In genomic region chr16:29645699-29646187, GRCh38 we compare ENCODE assay signal across 10 cellular contexts. TPM values are rescaled to one million over a fixed set of nuclear protein-coding genes. Genes with fewer than 3 reads are reported as not detected.
DNase-seq lines count a peak whose midpoint lies in the region; ATAC-seq and TF ChIP-seq lines count a peak whose summit lies in the region.
"Had no signal": no experiment of that assay in that cellular context is flagged by ENCODE, and none has a peak within 500 bp of the region (broad histone marks: within the 10 kb centered on the region; RNA-seq: fewer than 3 reads in every experiment).

No MANE protein-coding gene starts in this region.

- peak; percentile 42 for ATAC-seq in activated B cell treated with CpG ODN at 0.5 μM for 24 hours (ENCODE audit: low read depth)
- peak in 1 of 2 donors; percentile 46 for ATAC-seq in natural killer cell treated with Interleukin-12 subunit alpha and Interleukin-12 subunit beta and Interleukin-15 and Interleukin-18, amount 100 ng/mL, for 72 hours
- ATAC-seq in Right ventricle myocardium inferior: no peak

- H3K4me1 Mint-ChIP-seq in activated B cell treated with CpG ODN at 0.5 μM for 24 hours: peaks cover 42% of the 10 kb centered on the region
- peaks cover 32 to 40% of the 10 kb centered on the region in 2 donors for H3K4me1 Mint-ChIP-seq in natural killer cell treated with Interleukin-12 subunit alpha and Interleukin-12 subunit beta and Interleukin-15 and Interleukin-18, amount 100 ng/mL, for 72 hours (ENCODE audit: low read depth in 2 of 2)

- TF ChIP-seq CTCF in activated B cell treated with CpG ODN at 0.5 μM for 24 hours (IDR thresholded peaks at IDR 0.05): no peak

- peak; percentile 42 for DNase-seq in NCI-H2227 (lab: John Stamatoyannopoulos, UW; ENCODE audit: unreplicated experiment)
- no peak for DNase-seq in NCI-H2227 treated with DMSO at 0.1 percent for 48 hours (lab: John Stamatoyannopoulos, UW)
- peak; percentile 17 for DNase-seq in HT-29 (ENCODE audit: low spot score)
- DNase-seq in activated B cell treated with CpG ODN at 0.5 μM for 24 hours: no peak
- DNase-seq in natural killer cell treated with Interleukin-12 subunit alpha and Interleukin-12 subunit beta and Interleukin-15 and Interleukin-18, amount 100 ng/mL, for 72 hours (ENCODE audit: low spot score): no peak
- no peak for DNase-seq in GM19240 (ENCODE audit: insufficient read length, low spot score)
- DNase-seq in effector CD4-positive, alpha-beta T cell: no peak
- no peak for DNase-seq in Right ventricle myocardium inferior (ENCODE audit: missing footprints)
- DNase-seq: ACHN; effector CD8-positive, alpha-beta T cell had no signal

- H3K27me3 Mint-ChIP-seq in activated B cell treated with CpG ODN at 0.5 μM for 24 hours: no peaks in the 10 kb centered on the region
- H3K27me3 Mint-ChIP-seq in natural killer cell treated with Interleukin-12 subunit alpha and Interleukin-12 subunit beta and Interleukin-15 and Interleukin-18, amount 100 ng/mL, for 72 hours: no peaks in the 10 kb centered on the region

- no peaks in the 10 kb centered on the region for H3K36me3 Mint-ChIP-seq in activated B cell treated with CpG ODN at 0.5 μM for 24 hours (ENCODE audit: low read depth)
- no peaks in the 10 kb centered on the region for H3K36me3 Mint-ChIP-seq in natural killer cell treated with Interleukin-12 subunit alpha and Interleukin-12 subunit beta and Interleukin-15 and Interleukin-18, amount 100 ng/mL, for 72 hours

- H3K4me3 Mint-ChIP-seq in activated B cell treated with CpG ODN at 0.5 μM for 24 hours: peak overlapping the region; percentile 69
- H3K4me3 Mint-ChIP-seq in natural killer cell treated with Interleukin-12 subunit alpha and Interleukin-12 subunit beta and Interleukin-15 and Interleukin-18, amount 100 ng/mL, for 72 hours: peak overlapping the region; percentile 16

- POLR2A ChIA-PET in activated B cell treated with CpG ODN at 0.5 μM for 24 hours (lab: Charles Lee): interaction anchor here (0.5 to 1.8 kb wide), 10 partner anchors 8 to 1007 kb away, joined by 3 to 10 read pairs (median 4); partner anchors contain the start of genes QPRT and SPN

- no peaks in the 10 kb centered on the region for H3K9me3 Mint-ChIP-seq in activated B cell treated with CpG ODN at 0.5 μM for 24 hours
- no peaks in the 10 kb centered on the region for H3K9me3 Mint-ChIP-seq in natural killer cell treated with Interleukin-12 subunit alpha and Interleukin-12 subunit beta and Interleukin-15 and Interleukin-18, amount 100 ng/mL, for 72 hours

- CTCF ChIA-PET in activated B cell treated with CpG ODN at 0.5 μM for 24 hours (lab: Charles Lee): no interaction called here

- intact Hi-C loops in activated B cell treated with CpG ODN at 0.5 μM for 24 hours (cut with micrococcal nuclease): loop anchor here (1.0 to 10.0 kb wide), 4 partner anchors 21 to 55 kb away; no protein-coding TSS in a partner anchor
- intact Hi-C loops in Right ventricle myocardium inferior (cut with DNase I): no loop called here

- H3K27ac Mint-ChIP-seq in activated B cell treated with CpG ODN at 0.5 μM for 24 hours: peak overlapping the region; percentile 92
- H3K27ac Mint-ChIP-seq in natural killer cell treated with Interleukin-12 subunit alpha and Interleukin-12 subunit beta and Interleukin-15 and Interleukin-18, amount 100 ng/mL, for 72 hours: peak overlapping the region; percentile 4 to 63

RNA-seq across cellular contexts. Expression of gene SPN, which starts 17.3 kb away (rescaled TPM):
- total RNA-seq in HT-29 (2014; rRNA removed; shearing (Covaris generic)): 0.10 and 0.23 TPM in 2 replicates
- total RNA-seq in activated B cell treated with CpG ODN at 0.5 μM for 24 hours (2.4 and 2.7 TPM in 2 replicates), Right ventricle myocardium inferior (1.3 TPM)
- 100 to 1,000 TPM; 111 to 132 TPM for total RNA-seq in natural killer cell treated with Interleukin-12 subunit alpha and Interleukin-12 subunit beta and Interleukin-15 and Interleukin-18, amount 100 ng/mL, for 72 hours

RNA-seq across cellular contexts. Expression of gene QPRT, which starts 33.2 kb away (rescaled TPM):
- total RNA-seq in HT-29 (2014; rRNA removed; shearing (Covaris generic)): 35.2 and 42.5 TPM in 2 replicates
- total RNA-seq in activated B cell treated with CpG ODN at 0.5 μM for 24 hours: 0.64 and 0.84 TPM in 2 replicates
- total RNA-seq in natural killer cell treated with Interleukin-12 subunit alpha and Interleukin-12 subunit beta and Interleukin-15 and Interleukin-18, amount 100 ng/mL, for 72 hours: 1 to 10 TPM; 3.3 to 5.6 TPM
- 29.2 TPM for total RNA-seq in Right ventricle myocardium inferior

Comparison
In these comparisons a context has a peak if more than half of its experiments do, and no peak if none do; other contexts are left out.
1. DNase-seq: peak in NCI-H2227 (single experiment) and HT-29 (single experiment); none in NCI-H2227 treated with DMSO at 0.1 percent for 48 hours (single experiment), activated B cell treated with CpG ODN at 0.5 μM for 24 hours (single experiment), natural killer cell treated with Interleukin-12 subunit alpha and Interleukin-12 subunit beta and Interleukin-15 and Interleukin-18, amount 100 ng/mL, for 72 hours (single experiment), GM19240 (single experiment), effector CD4-positive, alpha-beta T cell (single experiment) and Right ventricle myocardium inferior (single experiment).
2. RNA of gene SPN, which starts 17.3 kb away (total RNA-seq): 111 to 132 TPM in natural killer cell treated with Interleukin-12 subunit alpha and Interleukin-12 subunit beta and Interleukin-15 and Interleukin-18, amount 100 ng/mL, for 72 hours; 2.4 to 2.7 TPM in activated B cell treated with CpG ODN at 0.5 μM for 24 hours, 1.3 TPM in Right ventricle myocardium inferior (single experiment) and 0.10 to 0.23 TPM in HT-29; every median in the first group is over 10 times any median in the second.